17 cellular contexts compared by ENCODE assay signal in the genomic region with DNA sequence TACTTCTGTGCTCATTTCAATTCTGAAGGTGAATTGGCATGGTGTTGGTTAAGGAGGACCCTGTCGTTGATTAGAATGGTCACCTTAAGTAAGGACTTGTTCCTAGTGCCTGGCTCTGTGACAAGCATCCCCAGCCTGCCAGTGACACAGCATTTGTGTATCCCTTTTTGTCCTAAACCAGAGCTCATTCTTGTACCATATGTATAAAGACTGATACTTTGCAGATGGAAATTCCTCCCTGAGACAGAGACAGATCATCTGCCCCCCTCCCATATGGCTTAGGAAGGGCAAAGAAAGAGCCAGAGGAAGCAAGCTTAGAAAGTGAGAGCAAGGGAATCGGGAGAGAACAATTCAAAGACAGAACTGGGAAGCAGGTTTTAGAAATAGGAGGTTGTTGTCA. TPM values are rescaled to one million over a fixed set of nuclear protein-coding genes. Genes with fewer than 3 reads are reported as not detected.
A peak's percentile ranks its signal among the peaks of the same experiment; 100 is the strongest.
DNase-seq lines count a peak whose midpoint lies in the region; ATAC-seq and TF ChIP-seq lines count a peak whose summit lies in the region.
"Had no signal": no experiment of that assay in that cellular context is flagged by ENCODE, and none has a peak within 500 bp of the region (broad histone marks: within the 10 kb centered on the region; RNA-seq: fewer than 3 reads in every experiment).

No MANE protein-coding gene starts in this region.

- H3K23ac ChIP-seq in mesenchymal stem cell (ENCODE audit: low read length in 2 of 2) = no peak overlapping the region

- H3K79me1 ChIP-seq in mesenchymal stem cell (replicated peaks; ENCODE audit: low read length, poor library complexity, severe bottlenecking) = no peaks in the 10 kb centered on the region

- no peak overlapping the region for H2AFZ ChIP-seq in mesenchymal stem cell (ENCODE audit: low read depth, low read length)

- peak overlapping the region; percentile 8 for H4K91ac ChIP-seq in mesenchymal stem cell (ENCODE audit: low read length)

- DNase-seq in activated naive CD4-positive, alpha-beta T cell treated with anti-CD3 and anti-CD28 coated beads, Interleukin-2, amount 50 U/mL, for 72 hours (ENCODE audit: low spot score in 2 of 2) = no peak
- DNase-seq in activated naive CD4-positive, alpha-beta T cell treated with Interleukin-2 at 50 U/mL for 16 hours = no peak
- peak; percentile 22 for DNase-seq in mesenchymal stem cell
- no peak for DNase-seq in type B pancreatic cell (ENCODE audit: extremely low spot score, unreplicated experiment)
- DNase-seq in left ventricle myocardium superior = no peak
- DNase-seq in NCI-H526 (lab: John Stamatoyannopoulos, UW) = no peak
- DNase-seq: DMS53, midbrain, NCI-H187 treated with DMSO at 0.1 percent for 48 hours, NCI-H526 treated with DMSO at 0.1 percent for 48 hours, psoas muscle, RPMI8226, T-helper 9 cell, uterus had no signal

- peak overlapping the region; percentile 33 for H3K4me3 Mint-ChIP-seq in activated naive CD8-positive, alpha-beta T cell
- no peak overlapping the region for H3K4me3 Mint-ChIP-seq in type B pancreatic cell

- no peak overlapping the region for H3K4me2 ChIP-seq in mesenchymal stem cell (ENCODE audit: low read length, poor library complexity, severe bottlenecking)
- H3K4me2 ChIP-seq: KMS-11 had no signal

- no peak for TF ChIP-seq CTCF in type B pancreatic cell (conservative IDR thresholded peaks at IDR 0.05)

- no peak overlapping the region for H2AK5ac ChIP-seq in mesenchymal stem cell (ENCODE audit: low read length, severe bottlenecking)

- peak overlapping the region; percentile 44 to 96 for H3K27ac Mint-ChIP-seq in activated naive CD4-positive, alpha-beta T cell treated with anti-CD3 and anti-CD28 coated beads, Interleukin-2, amount 50 U/mL, for 72 hours
- H3K27ac Mint-ChIP-seq in activated naive CD8-positive, alpha-beta T cell = peak overlapping the region; percentile 55
- H3K27ac Mint-ChIP-seq in type B pancreatic cell = peak overlapping the region; percentile 61

- H3K27ac ChIP-seq in mesenchymal stem cell (ENCODE audit: low read length, poor library complexity, severe bottlenecking) = no peak overlapping the region
- H3K27ac ChIP-seq: KMS-11, psoas muscle, uterus had no signal

- no peaks in the 10 kb centered on the region for H3K9me3 ChIP-seq in mesenchymal stem cell (ENCODE audit: control insufficient read depth, low read length)
- H3K9me3 ChIP-seq: psoas muscle, uterus had no signal

- H3K4ac ChIP-seq in mesenchymal stem cell (ENCODE audit: low read depth in 1 of 2, low read length in 2 of 2) = peak overlapping the region in 1 of 2 experiments; percentile 89

- peak overlapping the region; percentile 70 to 91 for H2BK12ac ChIP-seq in mesenchymal stem cell (ENCODE audit: low read length in 2 of 2)

- H3K4me1 ChIP-seq in mesenchymal stem cell (ENCODE audit: control insufficient read depth, insufficient read depth, low read depth, low read length) = peaks cover 16% of the 10 kb centered on the region
- H3K4me1 ChIP-seq: psoas muscle, uterus had no signal

- no peak for ATAC-seq in activated naive CD4-positive, alpha-beta T cell treated with anti-CD3 and anti-CD28 coated beads, Interleukin-2, amount 50 U/mL, for 72 hours
- ATAC-seq in left ventricle myocardium superior = no peak
- ATAC-seq in GM21526 (IDR thresholded peaks at IDR 0.05; ENCODE audit: low FRiP score, unreplicated experiment) = no peak
- ATAC-seq: psoas muscle had no signal

- 74% methylated on average over 2 of the region's 2 CpGs for WGBS in mesenchymal stem cell

- no peaks in the 10 kb centered on the region for H3K36me3 ChIP-seq in mesenchymal stem cell (ENCODE audit: control insufficient read depth in 1 of 2, insufficient read depth in 2 of 2, low read depth in 1 of 2, low read length in 2 of 2)
- H3K36me3 ChIP-seq: uterus had no signal

- H3K36me3 Mint-ChIP-seq in activated naive CD4-positive, alpha-beta T cell treated with anti-CD3 and anti-CD28 coated beads, Interleukin-2, amount 50 U/mL, for 72 hours = no peaks in the 10 kb centered on the region
- no peaks in the 10 kb centered on the region for H3K36me3 Mint-ChIP-seq in activated naive CD8-positive, alpha-beta T cell
- no peaks in the 10 kb centered on the region for H3K36me3 Mint-ChIP-seq in type B pancreatic cell

- H3K4me1 Mint-ChIP-seq in activated naive CD8-positive, alpha-beta T cell (ENCODE audit: low read depth) = peaks cover 55% of the 10 kb centered on the region
- peaks cover 37% of the 10 kb centered on the region for H3K4me1 Mint-ChIP-seq in type B pancreatic cell (ENCODE audit: unreplicated experiment)

- H3K18ac ChIP-seq in mesenchymal stem cell (ENCODE audit: low read depth in 1 of 2, low read length in 2 of 2) = peak overlapping the region in 1 of 2 experiments; percentile 82

- no peak overlapping the region for H3K14ac ChIP-seq in mesenchymal stem cell (ENCODE audit: low read length in 2 of 2)

- no peak overlapping the region for H4K8ac ChIP-seq in mesenchymal stem cell (ENCODE audit: low read length)

- H3K9ac ChIP-seq in mesenchymal stem cell (ENCODE audit: low read length) = no peak overlapping the region
- H3K9ac ChIP-seq: KMS-11 had no signal

- H3K27me3 Mint-ChIP-seq in activated naive CD8-positive, alpha-beta T cell = no peaks in the 10 kb centered on the region
- H3K27me3 Mint-ChIP-seq in type B pancreatic cell = peaks cover 7% of the 10 kb centered on the region

- intact Hi-C loops in left ventricle myocardium superior (cut with micrococcal nuclease) = no loop called here

- no peaks in the 10 kb centered on the region for H3K9me3 Mint-ChIP-seq in activated naive CD4-positive, alpha-beta T cell treated with anti-CD3 and anti-CD28 coated beads, Interleukin-2, amount 50 U/mL, for 72 hours
- H3K9me3 Mint-ChIP-seq in activated naive CD8-positive, alpha-beta T cell (ENCODE audit: low read depth) = no peaks in the 10 kb centered on the region
- no peaks in the 10 kb centered on the region for H3K9me3 Mint-ChIP-seq in type B pancreatic cell

- H2BK15ac ChIP-seq in mesenchymal stem cell (ENCODE audit: low read depth, poor library complexity, severe bottlenecking) = no peak overlapping the region

- H2BK120ac ChIP-seq in mesenchymal stem cell (ENCODE audit: low read depth, low read length) = peak overlapping the region; percentile 87

- H2BK5ac ChIP-seq in mesenchymal stem cell (ENCODE audit: low read depth, low read length, poor library complexity, severe bottlenecking) = no peak overlapping the region

- H3K27me3 ChIP-seq in mesenchymal stem cell (ENCODE audit: control insufficient read depth in 1 of 2, insufficient read depth in 1 of 2, low read length in 2 of 2) = no peaks in the 10 kb centered on the region
- H3K27me3 ChIP-seq: uterus had no signal

- H3K4me3 ChIP-seq in mesenchymal stem cell (ENCODE audit: insufficient read depth in 1 of 2, low read depth in 1 of 2, low read length in 2 of 2) = no peak overlapping the region
- H3K4me3 ChIP-seq: psoas muscle, uterus had no signal

RNA-seq across cellular contexts. Expression of a gene that starts 13.1 kb away (rescaled TPM):
- not detected for total RNA-seq in activated naive CD4-positive, alpha-beta T cell treated with anti-CD3 and anti-CD28 coated beads, Interleukin-2, amount 50 U/mL, for 72 hours
- 6.4 TPM for polyA plus RNA-seq in mesenchymal stem cell (2013, experiment 1 of 2)
- 6.1 TPM for polyA plus RNA-seq in mesenchymal stem cell (2013, experiment 2 of 2)
- total RNA-seq in type B pancreatic cell (ENCODE audit: low replicate concordance) (0.19 and 1.1 TPM in 2 replicates), left ventricle myocardium superior (not detected)
- total RNA-seq: uterus had no signal
